34 cellular contexts compared by ENCODE assay signal in genomic region chr7:13148548-13148947, GRCh38.
"Had no signal": no experiment of that assay in that cellular context is flagged by ENCODE, and none has a peak within 500 bp of the region (broad histone marks: within the 10 kb centered on the region; RNA-seq: fewer than 3 reads in every experiment).

No MANE protein-coding gene starts in this region.

- H3K27ac ChIP-seq: adrenal gland, body of pancreas, brain microvascular endothelial cell, breast epithelium, VCaP had no signal

- H3K36me3 ChIP-seq: adrenal gland, brain microvascular endothelial cell, breast epithelium had no signal

- H3K9me3 ChIP-seq: adrenal gland, body of pancreas, breast epithelium had no signal

- H3K27ac Mint-ChIP-seq: activated B cell treated with CpG ODN at 0.5 μM for 24 hours; activated CD4-positive, alpha-beta memory T cell treated with anti-CD3 and anti-CD28 coated beads for 36 hours; activated CD4-positive, alpha-beta T cell treated with anti-CD3 and anti-CD28 coated beads, Interleukin-2, amount 10 ng/mL, durations not matched to agents 24 days and 14 days; activated CD8-positive, alpha-beta T cell treated with anti-CD3 and anti-CD28 coated beads for 36 hours; activated naive CD4-positive, alpha-beta T cell treated with anti-CD3 and anti-CD28 coated beads for 36 hours; activated naive CD4-positive, alpha-beta T cell treated with anti-CD3 and anti-CD28 coated beads, Interleukin-2, amount 50 U/mL, for 72 hours; activated naive CD8-positive, alpha-beta T cell treated with anti-CD3 and anti-CD28 coated beads for 36 hours; activated T-cell treated with anti-CD3 and anti-CD28 coated beads, Interleukin-2, amount 50 U/mL, for 72 hours; activated T-helper 1 cell treated with anti-CD3 and anti-CD28 coated beads, Interleukin-12 subunit alpha, Interleukin-12 subunit beta, Interleukin-2, Interleukin-4 antibody, amounts not matched to agents 30 ng/mL and 10 ng/mL and 1 ng/mL, durations not matched to agents 14 hours and 24 hours and 36 hours; activated T-helper 17 cell treated with anti-CD3 and anti-CD28 coated beads, Interleukin-2, amount 50 U/mL, for 72 hours; T-helper 17 cell had no signal

- H3K36me3 Mint-ChIP-seq: activated CD4-positive, alpha-beta memory T cell treated with anti-CD3 and anti-CD28 coated beads for 36 hours; activated naive CD4-positive, alpha-beta T cell treated with anti-CD3 and anti-CD28 coated beads, Interleukin-2, amount 50 U/mL, for 72 hours; activated naive CD8-positive, alpha-beta T cell treated with anti-CD3 and anti-CD28 coated beads for 36 hours had no signal

- H3K9me3 Mint-ChIP-seq: activated B cell treated with CpG ODN at 0.5 μM for 24 hours; activated CD4-positive, alpha-beta memory T cell treated with anti-CD3 and anti-CD28 coated beads for 36 hours; activated CD4-positive, alpha-beta T cell treated with anti-CD3 and anti-CD28 coated beads, Interleukin-2, amount 10 ng/mL, durations not matched to agents 24 days and 14 days; activated CD8-positive, alpha-beta T cell treated with anti-CD3 and anti-CD28 coated beads for 36 hours; activated naive CD4-positive, alpha-beta T cell treated with anti-CD3 and anti-CD28 coated beads for 36 hours; activated naive CD4-positive, alpha-beta T cell treated with anti-CD3 and anti-CD28 coated beads, Interleukin-2, amount 50 U/mL, for 72 hours; activated naive CD8-positive, alpha-beta T cell treated with anti-CD3 and anti-CD28 coated beads for 36 hours; activated T-cell treated with anti-CD3 and anti-CD28 coated beads, Interleukin-2, amount 50 U/mL, for 4 hours; activated T-cell treated with anti-CD3 and anti-CD28 coated beads, Interleukin-2, amount 50 U/mL, for 72 hours; activated T-helper 1 cell treated with anti-CD3 and anti-CD28 coated beads, Interleukin-12 subunit alpha, Interleukin-12 subunit beta, Interleukin-2, Interleukin-4 antibody, amounts not matched to agents 30 ng/mL and 10 ng/mL and 1 ng/mL, durations not matched to agents 14 hours and 24 hours and 36 hours; activated T-helper 17 cell treated with anti-CD3 and anti-CD28 coated beads, Interleukin-2, amount 50 U/mL, for 72 hours had no signal

- H3K4me1 Mint-ChIP-seq: activated CD4-positive, alpha-beta T cell treated with anti-CD3 and anti-CD28 coated beads, Interleukin-2, amount 10 ng/mL, durations not matched to agents 24 days and 14 days had no signal

- H3K4me3 Mint-ChIP-seq: activated B cell treated with CpG ODN at 0.5 μM for 24 hours; activated CD4-positive, alpha-beta memory T cell treated with anti-CD3 and anti-CD28 coated beads for 36 hours; activated CD4-positive, alpha-beta T cell treated with anti-CD3 and anti-CD28 coated beads, Interleukin-2, amount 10 ng/mL, durations not matched to agents 24 days and 14 days; activated CD8-positive, alpha-beta T cell treated with anti-CD3 and anti-CD28 coated beads for 36 hours; activated naive CD4-positive, alpha-beta T cell treated with anti-CD3 and anti-CD28 coated beads for 36 hours; activated naive CD8-positive, alpha-beta T cell treated with anti-CD3 and anti-CD28 coated beads for 36 hours; activated T-cell treated with anti-CD3 and anti-CD28 coated beads, Interleukin-2, amount 50 U/mL, for 4 hours; activated T-cell treated with anti-CD3 and anti-CD28 coated beads, Interleukin-2, amount 50 U/mL, for 72 hours; activated T-helper 1 cell treated with anti-CD3 and anti-CD28 coated beads, Interleukin-12 subunit alpha, Interleukin-12 subunit beta, Interleukin-2, Interleukin-4 antibody, amounts not matched to agents 30 ng/mL and 10 ng/mL and 1 ng/mL, durations not matched to agents 14 hours and 24 hours and 36 hours; activated T-helper 17 cell treated with anti-CD3 and anti-CD28 coated beads, Interleukin-2, amount 50 U/mL, for 72 hours; T-helper 17 cell had no signal

- H3K27me3 ChIP-seq: adrenal gland, body of pancreas, brain microvascular endothelial cell, breast epithelium had no signal

- FAIRE-seq: astrocyte, TTC549 had no signal

- H3K4me1 ChIP-seq: adrenal gland, breast epithelium had no signal

- DNase-seq: activated B cell treated with CpG ODN at 0.5 μM for 24 hours; activated CD4-positive, alpha-beta memory T cell treated with anti-CD3 and anti-CD28 coated beads for 36 hours; activated CD4-positive, alpha-beta T cell treated with anti-CD3 and anti-CD28 coated beads for 4 hours; activated CD4-positive, alpha-beta T cell treated with anti-CD3 and anti-CD28 coated beads, Interleukin-2, amount 10 ng/mL, durations not matched to agents 24 days and 14 days; activated CD4-positive, alpha-beta T cell treated with anti-CD3 and anti-CD28 coated beads, Interleukin-2, amount 50 U/mL, for 1 hour; activated CD4-positive, alpha-beta T cell treated with anti-CD3 and anti-CD28 coated beads, Interleukin-2, amount 50 U/mL, for 4 hours; activated CD4-positive, CD25-positive, alpha-beta regulatory T cell treated with anti-CD3 and anti-CD28 coated beads, Interleukin-2, amount 50 U/mL, for 72 hours; activated CD8-positive, alpha-beta memory T cell treated with anti-CD3 and anti-CD28 coated beads, Interleukin-2, amount 50 U/mL, for 4 hours; activated CD8-positive, alpha-beta T cell treated with anti-CD3 and anti-CD28 coated beads for 36 hours; activated effector memory CD4-positive, alpha-beta T cell treated with anti-CD3 and anti-CD28 coated beads, Interleukin-2, amount 50 U/mL, for 16 hours; activated gamma-delta T cell treated with Interleukin-2 at 50 U/mL for 16 hours; activated naive CD4-positive, alpha-beta T cell; activated naive CD4-positive, alpha-beta T cell treated with anti-CD3 and anti-CD28 coated beads for 36 hours; activated naive CD4-positive, alpha-beta T cell treated with anti-CD3 and anti-CD28 coated beads, Interleukin-2, amount 50 U/mL, for 16 hours; activated naive CD8-positive, alpha-beta T cell treated with anti-CD3 and anti-CD28 coated beads for 36 hours; activated T-cell treated with anti-CD3 and anti-CD28 coated beads for 4 hours; activated T-cell treated with anti-CD3 and anti-CD28 coated beads, Interleukin-2, amount 50 U/mL, for 1 hour; activated T-cell treated with anti-CD3 and anti-CD28 coated beads, Interleukin-2, amount 50 U/mL, for 4 hours; activated T-cell treated with anti-CD3 and anti-CD28 coated beads, Interleukin-2, amount 50 U/mL, for 72 hours; adrenal gland; amniotic stem cell; aorta; body of pancreas; brain microvascular endothelial cell; central memory CD4-positive, alpha-beta T cell; T-helper 17 cell; T1000 had no signal

- H3K4me3 ChIP-seq: adrenal gland, body of pancreas, breast epithelium had no signal

- H3K27me3 Mint-ChIP-seq: activated B cell treated with CpG ODN at 0.5 μM for 24 hours; activated CD4-positive, alpha-beta memory T cell treated with anti-CD3 and anti-CD28 coated beads for 36 hours; activated CD4-positive, alpha-beta T cell treated with anti-CD3 and anti-CD28 coated beads, Interleukin-2, amount 10 ng/mL, durations not matched to agents 24 days and 14 days; activated CD8-positive, alpha-beta T cell treated with anti-CD3 and anti-CD28 coated beads for 36 hours; activated T-helper 17 cell treated with anti-CD3 and anti-CD28 coated beads, Interleukin-2, amount 50 U/mL, for 72 hours had no signal
